In the genomic region with DNA sequence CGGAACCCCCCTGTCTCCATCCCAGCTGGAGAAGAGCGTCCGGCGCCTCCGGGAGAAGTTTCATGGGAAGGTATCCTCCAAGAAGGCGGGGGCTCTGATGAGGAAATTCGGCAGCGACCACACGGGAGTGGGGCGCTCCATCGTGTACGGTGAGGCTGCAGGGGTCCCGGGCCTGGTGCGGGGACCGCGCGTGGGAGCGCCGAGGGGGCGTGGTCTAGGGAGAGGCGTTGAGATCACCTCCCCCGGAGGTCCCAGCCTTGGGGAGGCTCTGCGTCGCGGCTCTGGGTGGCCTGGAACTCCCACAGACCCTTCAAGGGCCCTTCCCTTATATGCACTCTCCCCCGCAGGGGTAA, we compare ENCODE assay signal across 8 cellular contexts. TPM values are rescaled to one million over a fixed set of nuclear protein-coding genes. Genes with fewer than 3 reads are reported as not detected.
DNase-seq lines count a peak whose midpoint lies in the region; ATAC-seq, FAIRE-seq and TF ChIP-seq lines count a peak whose summit lies in the region.

No MANE protein-coding gene starts in this region.

- dilution Hi-C loops in keratinocyte (cut with MboI; ENCODE audit: extremely low pct_ligation_motif_present, low sequenced_read_pairs), result loop anchor here (25.0 kb wide), 1 partner anchor 150 kb away; a partner anchor contains a TSS

- peak overlapping the region; percentile 81 for H3K4me3 Mint-ChIP-seq in activated naive CD8-positive, alpha-beta T cell treated with anti-CD3 and anti-CD28 coated beads, Interleukin-2, amount 50 U/mL, for 24 hours

- in situ Hi-C loops in G401 (cut with HindIII; ENCODE audit: low sequenced_read_pairs), result no loop called here

- no peaks in the 10 kb centered on the region for H3K9me3 Mint-ChIP-seq in activated naive CD8-positive, alpha-beta T cell treated with anti-CD3 and anti-CD28 coated beads, Interleukin-2, amount 50 U/mL, for 24 hours

- H3K79me2 ChIP-seq in Karpas-422 (ENCODE audit: low read length) (peaks cover 13% of the 10 kb centered on the region; the same call in 1 of the 2 replicates), keratinocyte (ENCODE audit: control insufficient read depth, insufficient read depth, low read length) (no peaks in the 10 kb centered on the region)

- peak; percentile 58 for DNase-seq in Karpas-422
- DNase-seq in activated naive CD8-positive, alpha-beta T cell treated with anti-CD3 and anti-CD28 coated beads, Interleukin-2, amount 50 U/mL, for 24 hours, result peak; percentile 62
- no peak for DNase-seq in keratinocyte (ENCODE audit: low read depth, low spot score)
- DNase-seq in stimulated activated CD8-positive, alpha-beta memory T cell treated with anti-CD3 and anti-CD28 coated beads, Interleukin-4, amount 100 ng/mL, for 24 hours (ENCODE audit: low read depth), result peak; percentile 37
- DNase-seq in NK-92 treated with Interleukin-12 subunit alpha and Interleukin-12 subunit beta, amount 100 ng/mL, for 24 hours (lab: John Stamatoyannopoulos, UW), result no peak
- DNase-seq in G401 (ENCODE audit: low spot score), result no peak

- H3K27ac ChIP-seq in Karpas-422 (ENCODE audit: low read length) (0 out of 2 replicates have a peak overlapping the region, but pooled peaks have one; percentile 18), keratinocyte (ENCODE audit: control insufficient read depth, insufficient read depth, low read length) (no peak overlapping the region)

- H3K4me1 ChIP-seq in Karpas-422 (ENCODE audit: low read length) (peaks cover 12% of the 10 kb centered on the region), keratinocyte (ENCODE audit: control insufficient read depth, extremely low read depth, insufficient read depth, low read length) (no peaks in the 10 kb centered on the region)

- no peaks in the 10 kb centered on the region for H3K36me3 ChIP-seq in Karpas-422 (ENCODE audit: insufficient read depth, low read length)
- H3K36me3 ChIP-seq in keratinocyte (ENCODE audit: control insufficient read depth in 2 of 2, extremely low read depth in 1 of 2, insufficient read depth in 2 of 2, low read length in 2 of 2), result peaks cover 0 to 11% of the 10 kb centered on the region in 2 experiments

- no peaks in the 10 kb centered on the region for H3K27me3 Mint-ChIP-seq in activated naive CD8-positive, alpha-beta T cell treated with anti-CD3 and anti-CD28 coated beads, Interleukin-2, amount 50 U/mL, for 24 hours

- no peaks in the 10 kb centered on the region for H3K9me3 ChIP-seq in Karpas-422 (ENCODE audit: low read length)
- H3K9me3 ChIP-seq in keratinocyte (ENCODE audit: control insufficient read depth, low read depth, low read length), result no peaks in the 10 kb centered on the region

- H3K9me2 ChIP-seq in Karpas-422 (replicated peaks; ENCODE audit: insufficient read depth, low read length), result no peaks in the 10 kb centered on the region

- H3K9ac ChIP-seq in Karpas-422 (ENCODE audit: low read length) (peak overlapping the region; percentile 97), keratinocyte (ENCODE audit: control insufficient read depth, extremely low read depth, insufficient read depth, low read length) (peak overlapping the region; percentile 83)

- no peak for FAIRE-seq in keratinocyte (lab: Jason Lieb, UNC)

- H3K9me1 ChIP-seq in keratinocyte (ENCODE audit: control insufficient read depth, extremely low read depth, insufficient read depth, low read length), result no peaks in the 10 kb centered on the region

- 0 out of 2 replicates have a peak, but pooled peaks cover 2% of the 10 kb centered on the region for H4K20me1 ChIP-seq in Karpas-422 (ENCODE audit: insufficient read depth, low read depth, low read length)
- H4K20me1 ChIP-seq in keratinocyte (ENCODE audit: control insufficient read depth, extremely low read depth, insufficient read depth, low read length), result no peaks in the 10 kb centered on the region

- no peak for TF ChIP-seq CTCF in keratinocyte (optimal IDR thresholded peaks at IDR 0.05 in 1 of 3, IDR thresholded peaks at IDR 0.05 in 1 of 3, conservative IDR thresholded peaks at IDR 0.05 in 1 of 3; ENCODE audit: extremely low read depth in 1 of 3, insufficient read depth in 2 of 3, low read length in 3 of 3)

- peaks cover 12% of the 10 kb centered on the region for H3K4me1 Mint-ChIP-seq in activated naive CD8-positive, alpha-beta T cell treated with anti-CD3 and anti-CD28 coated beads, Interleukin-2, amount 50 U/mL, for 24 hours

- H2AFZ ChIP-seq in Karpas-422 (ENCODE audit: low read length) (peak overlapping the region; percentile 96; the same call in 1 of the 2 replicates), keratinocyte (ENCODE audit: control insufficient read depth, low read length) (no peak overlapping the region)

- H3K27me3 ChIP-seq in Karpas-422 (ENCODE audit: low read length) (no peaks in the 10 kb centered on the region), keratinocyte (ENCODE audit: control insufficient read depth, extremely low read depth, insufficient read depth, low read length) (no peaks in the 10 kb centered on the region)

- peak overlapping the region; percentile 42 for H3K27ac Mint-ChIP-seq in activated naive CD8-positive, alpha-beta T cell treated with anti-CD3 and anti-CD28 coated beads, Interleukin-2, amount 50 U/mL, for 24 hours

- peak overlapping the region; percentile 100 for H3K4me3 ChIP-seq in Karpas-422 (ENCODE audit: low read length)
- H3K4me3 ChIP-seq in keratinocyte (ENCODE audit: control insufficient read depth in 2 of 3, extremely low read depth in 1 of 3, insufficient read depth in 2 of 3, low read depth in 1 of 3, low read length in 3 of 3), result peak overlapping the region; percentile 77 to 96 (median 85)

- peak; percentile 31 for ATAC-seq in activated naive CD8-positive, alpha-beta T cell treated with anti-CD3 and anti-CD28 coated beads, Interleukin-2, amount 50 U/mL, for 24 hours
- ATAC-seq in HG03520 (IDR thresholded peaks at IDR 0.05; ENCODE audit: unreplicated experiment), result no peak
- ATAC-seq in GM19351 (IDR thresholded peaks at IDR 0.05; ENCODE audit: unreplicated experiment), result no peak

- H3K4me2 ChIP-seq in Karpas-422 (ENCODE audit: low read depth, low read length, poor library complexity, severe bottlenecking) (peak overlapping the region; percentile 99), keratinocyte (ENCODE audit: control insufficient read depth, extremely low read depth, insufficient read depth, low read depth, low read length) (peak overlapping the region; percentile 87)

- peaks cover 6% of the 10 kb centered on the region for H3K36me3 Mint-ChIP-seq in activated naive CD8-positive, alpha-beta T cell treated with anti-CD3 and anti-CD28 coated beads, Interleukin-2, amount 50 U/mL, for 24 hours (ENCODE audit: low read depth)

RNA-seq across cellular contexts. Expression of a gene that starts 0.8 kb away (rescaled TPM):
- total RNA-seq in Karpas-422 (2014; rRNA removed; shearing (Covaris generic); ENCODE audit: low replicate concordance), result 29.0 and 55.3 TPM in 2 replicates
- 33.6 to 48.4 TPM (median 36.4 TPM) in 3 replicates for polyA plus RNA-seq in keratinocyte
- 3.8 TPM for polyA plus RNA-seq in keratinocyte (2011; ENCODE audit: low read depth)
- 22.5 and 33.5 TPM in 2 replicates for polyA plus RNA-seq in keratinocyte (2011; cell fraction: cytosol; rRNA removed)
- polyA plus RNA-seq in keratinocyte (2011; cell fraction: nucleus; rRNA removed), result 79.6 and 89.4 TPM in 2 replicates
- 4.5 and 30.0 TPM in 2 replicates for polyA plus RNA-seq in keratinocyte (2012; ENCODE audit: low replicate concordance)
- polyA minus RNA-seq in keratinocyte, result 17.1 to 22.3 TPM (median 18.2 TPM) in 3 replicates
- 34.5 TPM for polyA minus RNA-seq in keratinocyte (2011; cell fraction: cytosol; rRNA and poly(A)+ RNA removed)
- 13.7 and 15.5 TPM in 2 replicates for polyA minus RNA-seq in keratinocyte (2011; cell fraction: nucleus; rRNA and poly(A)+ RNA removed)
- 9.5 and 10.8 TPM in 2 replicates for total RNA-seq in G401 (2014; rRNA removed; shearing (Covaris generic))

RNA-seq across cellular contexts. Expression of a gene that starts 15.6 kb away (rescaled TPM):
- total RNA-seq in Karpas-422 (2014; rRNA removed; shearing (Covaris generic); ENCODE audit: low replicate concordance), result 7.3 and 8.3 TPM in 2 replicates
- polyA plus RNA-seq in keratinocyte, result 0.05 to 0.13 TPM (median 0.09 TPM) in 3 replicates
- polyA plus RNA-seq in keratinocyte (2011; ENCODE audit: low read depth), result not detected
- 0.05 TPM in 1 of 2 replicates, not detected in the other for polyA plus RNA-seq in keratinocyte (2011; cell fraction: cytosol; rRNA removed)
- 0.08 and 0.25 TPM in 2 replicates for polyA plus RNA-seq in keratinocyte (2011; cell fraction: nucleus; rRNA removed)
- polyA plus RNA-seq in keratinocyte (2012; ENCODE audit: low replicate concordance), result 0.10 and 0.16 TPM in 2 replicates
- 0.10 TPM in 1 of 3 replicates, not detected in the others for polyA minus RNA-seq in keratinocyte
- polyA minus RNA-seq in keratinocyte (2011; cell fraction: cytosol; rRNA and poly(A)+ RNA removed), result not detected
- not detected in 2 replicates for polyA minus RNA-seq in keratinocyte (2011; cell fraction: nucleus; rRNA and poly(A)+ RNA removed)
- 0.18 and 0.64 TPM in 2 replicates for total RNA-seq in G401 (2014; rRNA removed; shearing (Covaris generic))

RNA-seq across cellular contexts. Expression of a gene that starts 19.3 kb away (rescaled TPM):
- total RNA-seq in Karpas-422 (2014; rRNA removed; shearing (Covaris generic); ENCODE audit: low replicate concordance), result 30.4 and 77.1 TPM in 2 replicates
- polyA plus RNA-seq in keratinocyte, result 32.3 to 43.5 TPM (median 36.9 TPM) in 3 replicates
- 40.1 TPM for polyA plus RNA-seq in keratinocyte (2011; ENCODE audit: low read depth)
- polyA plus RNA-seq in keratinocyte (2011; cell fraction: cytosol; rRNA removed), result 17.6 and 31.6 TPM in 2 replicates
- 52.5 and 59.3 TPM in 2 replicates for polyA plus RNA-seq in keratinocyte (2011; cell fraction: nucleus; rRNA removed)
- 18.9 and 51.9 TPM in 2 replicates for polyA plus RNA-seq in keratinocyte (2012; ENCODE audit: low replicate concordance)
- polyA minus RNA-seq in keratinocyte, result 41.8 to 158 TPM (median 56.7 TPM) in 3 replicates
- 33.6 TPM for polyA minus RNA-seq in keratinocyte (2011; cell fraction: cytosol; rRNA and poly(A)+ RNA removed)
- 29.9 and 34.5 TPM in 2 replicates for polyA minus RNA-seq in keratinocyte (2011; cell fraction: nucleus; rRNA and poly(A)+ RNA removed)
- 77.4 and 104 TPM in 2 replicates for total RNA-seq in G401 (2014; rRNA removed; shearing (Covaris generic))

RNA-seq across cellular contexts. Expression of a gene that starts 24.6 kb away (rescaled TPM):
- total RNA-seq in Karpas-422 (2014; rRNA removed; shearing (Covaris generic); ENCODE audit: low replicate concordance), result 1.7 and 6.1 TPM in 2 replicates
- polyA plus RNA-seq in keratinocyte, result 2.4 to 7.1 TPM (median 3.2 TPM) in 3 replicates
- polyA plus RNA-seq in keratinocyte (2011; ENCODE audit: low read depth), result 7.7 TPM
- polyA plus RNA-seq in keratinocyte (2011; cell fraction: cytosol; rRNA removed), result 1.1 and 2.3 TPM in 2 replicates
- 12.3 and 20.1 TPM in 2 replicates for polyA plus RNA-seq in keratinocyte (2011; cell fraction: nucleus; rRNA removed)
- 7.4 and 8.2 TPM in 2 replicates for polyA plus RNA-seq in keratinocyte (2012; ENCODE audit: low replicate concordance)
- 2.5 to 5.4 TPM (median 3.8 TPM) in 3 replicates for polyA minus RNA-seq in keratinocyte
- 4.4 TPM for polyA minus RNA-seq in keratinocyte (2011; cell fraction: cytosol; rRNA and poly(A)+ RNA removed)
- polyA minus RNA-seq in keratinocyte (2011; cell fraction: nucleus; rRNA and poly(A)+ RNA removed), result 5.6 and 7.4 TPM in 2 replicates
- total RNA-seq in G401 (2014; rRNA removed; shearing (Covaris generic)), result 6.6 and 8.0 TPM in 2 replicates

RNA-seq across cellular contexts. Expression of a gene that starts 32.8 kb away (rescaled TPM):
- total RNA-seq in Karpas-422 (2014; rRNA removed; shearing (Covaris generic); ENCODE audit: low replicate concordance), result 281 and 602 TPM in 2 replicates
- polyA plus RNA-seq in keratinocyte, result 106 to 207 TPM (median 124 TPM) in 3 replicates
- polyA plus RNA-seq in keratinocyte (2011; ENCODE audit: low read depth), result 198 TPM
- polyA plus RNA-seq in keratinocyte (2011; cell fraction: cytosol; rRNA removed), result 124 and 200 TPM in 2 replicates
- polyA plus RNA-seq in keratinocyte (2011; cell fraction: nucleus; rRNA removed), result 178 and 186 TPM in 2 replicates
- polyA plus RNA-seq in keratinocyte (2012; ENCODE audit: low replicate concordance), result 141 and 202 TPM in 2 replicates
- 57.3 to 125 TPM (median 69.0 TPM) in 3 replicates for polyA minus RNA-seq in keratinocyte
- 112 TPM for polyA minus RNA-seq in keratinocyte (2011; cell fraction: cytosol; rRNA and poly(A)+ RNA removed)
- polyA minus RNA-seq in keratinocyte (2011; cell fraction: nucleus; rRNA and poly(A)+ RNA removed), result 39.7 and 41.9 TPM in 2 replicates
- 356 and 383 TPM in 2 replicates for total RNA-seq in G401 (2014; rRNA removed; shearing (Covaris generic))

Comparison
In these comparisons a context has a peak if more than half of its experiments do, and no peak if none do; other contexts are left out.
1. DNase-seq: peak in Karpas-422 (single experiment), activated naive CD8-positive, alpha-beta T cell treated with anti-CD3 and anti-CD28 coated beads, Interleukin-2, amount 50 U/mL, for 24 hours (single experiment) and stimulated activated CD8-positive, alpha-beta memory T cell treated with anti-CD3 and anti-CD28 coated beads, Interleukin-4, amount 100 ng/mL, for 24 hours (single experiment); none in keratinocyte (single experiment), NK-92 treated with Interleukin-12 subunit alpha and Interleukin-12 subunit beta, amount 100 ng/mL, for 24 hours (single experiment) and G401 (single experiment).